ENCODE assay signal across 10 cellular contexts in the genomic region with DNA sequence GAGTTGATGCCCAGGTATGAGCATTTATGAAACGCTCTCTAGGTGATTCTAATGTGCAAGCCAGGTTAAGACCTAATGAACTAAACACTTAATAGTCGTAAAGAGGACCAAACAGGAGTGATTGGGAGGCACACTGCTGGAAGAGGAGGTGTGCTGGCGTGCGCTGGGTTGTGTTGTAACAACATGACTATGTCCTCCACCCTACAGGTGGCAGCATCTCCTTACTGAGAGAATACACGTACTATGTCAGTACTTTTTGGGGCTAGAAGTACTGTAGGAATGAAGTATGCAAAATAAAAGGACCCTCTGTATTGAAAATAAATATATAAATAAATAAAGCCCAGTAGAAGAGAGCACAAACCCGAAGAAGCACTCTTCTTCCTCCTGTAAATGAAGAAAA. TPM values are rescaled to one million over a fixed set of nuclear protein-coding genes. Genes with fewer than 3 reads are reported as not detected.
DNase-seq lines count a peak whose midpoint lies in the region; ATAC-seq and TF ChIP-seq lines count a peak whose summit lies in the region.
"Had no signal": no experiment of that assay in that cellular context is flagged by ENCODE, and none has a peak within 500 bp of the region (broad histone marks: within the 10 kb centered on the region; RNA-seq: fewer than 3 reads in every experiment).

No MANE protein-coding gene starts in this region.

- no peaks in the 10 kb centered on the region for H3K9me3 Mint-ChIP-seq in activated naive CD4-positive, alpha-beta T cell treated with anti-CD3 and anti-CD28 coated beads, Interleukin-2, amount 10 ng/mL, durations not matched to agents 7 days and 5 days
- H3K9me3 Mint-ChIP-seq in type B pancreatic cell = no peaks in the 10 kb centered on the region
- no peaks in the 10 kb centered on the region for H3K9me3 Mint-ChIP-seq in activated CD8-positive, alpha-beta memory T cell treated with anti-CD3 and anti-CD28 coated beads, Interleukin-2, amount 10 ng/mL, durations not matched to agents 7 days and 5 days (ENCODE audit: low read depth)

- no peaks in the 10 kb centered on the region for H3K27me3 Mint-ChIP-seq in activated naive CD4-positive, alpha-beta T cell treated with anti-CD3 and anti-CD28 coated beads, Interleukin-2, amount 10 ng/mL, durations not matched to agents 7 days and 5 days
- no peaks in the 10 kb centered on the region for H3K27me3 Mint-ChIP-seq in type B pancreatic cell
- no peaks in the 10 kb centered on the region for H3K27me3 Mint-ChIP-seq in activated CD8-positive, alpha-beta memory T cell treated with anti-CD3 and anti-CD28 coated beads, Interleukin-2, amount 10 ng/mL, durations not matched to agents 7 days and 5 days
- H3K27me3 Mint-ChIP-seq: B cell had no signal

- no peak overlapping the region for H3K4me3 ChIP-seq in fibroblast of villous mesenchyme (ENCODE audit: low read depth, low read length)

- CTCF ChIA-PET in activated naive CD4-positive, alpha-beta T cell treated with anti-CD3 and anti-CD28 coated beads, Interleukin-2, amount 10 ng/mL, durations not matched to agents 7 days and 5 days (lab: Charles Lee) = interaction anchor here (1.5 to 6.5 kb wide), 3 partner anchors 9 to 119 kb away, joined by 5 to 42 read pairs (median 6); no protein-coding TSS in a partner anchor
- CTCF ChIA-PET in activated CD8-positive, alpha-beta memory T cell treated with anti-CD3 and anti-CD28 coated beads, Interleukin-2, amount 10 ng/mL, durations not matched to agents 7 days and 5 days (lab: Charles Lee) = interaction anchor here (0.7 to 3.5 kb wide), 4 partner anchors 12 to 121 kb away, joined by 3 to 18 read pairs (median 12); a partner anchor contains a TSS

- TF ChIP-seq CTCF in fibroblast of villous mesenchyme (IDR thresholded peaks at IDR 0.05; ENCODE audit: insufficient read depth, low read depth, low read length) = peak; percentile 32
- peak; percentile 32 for TF ChIP-seq CTCF in type B pancreatic cell (conservative IDR thresholded peaks at IDR 0.05)

- no peak overlapping the region for H3K27ac Mint-ChIP-seq in activated naive CD4-positive, alpha-beta T cell treated with anti-CD3 and anti-CD28 coated beads, Interleukin-2, amount 10 ng/mL, durations not matched to agents 7 days and 5 days
- no peak overlapping the region for H3K27ac Mint-ChIP-seq in type B pancreatic cell
- no peak overlapping the region for H3K27ac Mint-ChIP-seq in activated CD8-positive, alpha-beta memory T cell treated with anti-CD3 and anti-CD28 coated beads, Interleukin-2, amount 10 ng/mL, durations not matched to agents 7 days and 5 days
- H3K27ac Mint-ChIP-seq: B cell had no signal

- peak; percentile 58 for DNase-seq in activated naive CD4-positive, alpha-beta T cell treated with anti-CD3 and anti-CD28 coated beads, Interleukin-2, amount 10 ng/mL, durations not matched to agents 7 days and 5 days
- no peak for DNase-seq in activated naive CD4-positive, alpha-beta T cell treated with anti-CD3 and anti-CD28 coated beads, Interleukin-2, amount 50 U/mL, for 16 hours
- peak; percentile 38 for DNase-seq in fibroblast of villous mesenchyme (ENCODE audit: low read depth)
- no peak for DNase-seq in type B pancreatic cell (ENCODE audit: extremely low spot score, unreplicated experiment)
- DNase-seq in GM19238 (ENCODE audit: insufficient read length, low spot score) = no peak
- no peak for DNase-seq in DMS79 (lab: John Stamatoyannopoulos, UW)
- no peak for DNase-seq in activated CD8-positive, alpha-beta memory T cell treated with anti-CD3 and anti-CD28 coated beads, Interleukin-2, amount 10 ng/mL, durations not matched to agents 7 days and 5 days
- DNase-seq: NCI-H1092 had no signal

- H3K36me3 Mint-ChIP-seq in activated naive CD4-positive, alpha-beta T cell treated with anti-CD3 and anti-CD28 coated beads, Interleukin-2, amount 10 ng/mL, durations not matched to agents 7 days and 5 days = peaks cover 34% of the 10 kb centered on the region
- peaks cover 17% of the 10 kb centered on the region for H3K36me3 Mint-ChIP-seq in type B pancreatic cell
- H3K36me3 Mint-ChIP-seq in activated CD8-positive, alpha-beta memory T cell treated with anti-CD3 and anti-CD28 coated beads, Interleukin-2, amount 10 ng/mL, durations not matched to agents 7 days and 5 days = peaks cover 44% of the 10 kb centered on the region

- no peak overlapping the region for H3K4me3 Mint-ChIP-seq in activated naive CD4-positive, alpha-beta T cell treated with anti-CD3 and anti-CD28 coated beads, Interleukin-2, amount 10 ng/mL, durations not matched to agents 7 days and 5 days
- H3K4me3 Mint-ChIP-seq in type B pancreatic cell = no peak overlapping the region
- H3K4me3 Mint-ChIP-seq in activated CD8-positive, alpha-beta memory T cell treated with anti-CD3 and anti-CD28 coated beads, Interleukin-2, amount 10 ng/mL, durations not matched to agents 7 days and 5 days = no peak overlapping the region
- H3K4me3 Mint-ChIP-seq: B cell had no signal

- H3K4me1 Mint-ChIP-seq in activated naive CD4-positive, alpha-beta T cell treated with anti-CD3 and anti-CD28 coated beads, Interleukin-2, amount 10 ng/mL, durations not matched to agents 7 days and 5 days = peaks cover 3% of the 10 kb centered on the region
- peaks cover 6% of the 10 kb centered on the region for H3K4me1 Mint-ChIP-seq in type B pancreatic cell (ENCODE audit: unreplicated experiment)
- H3K4me1 Mint-ChIP-seq in activated CD8-positive, alpha-beta memory T cell treated with anti-CD3 and anti-CD28 coated beads, Interleukin-2, amount 10 ng/mL, durations not matched to agents 7 days and 5 days = peaks cover 10% of the 10 kb centered on the region
- H3K4me1 Mint-ChIP-seq: B cell had no signal

- peak; percentile 42; the same call in 1 of the 3 replicates for ATAC-seq in SK-N-SH treated with all-trans-retinoic acid at 6 μM for 48 hours
- no peak for ATAC-seq in activated CD8-positive, alpha-beta memory T cell treated with anti-CD3 and anti-CD28 coated beads, Interleukin-2, amount 10 ng/mL, durations not matched to agents 7 days and 5 days

TF ChIP-seq in SK-N-SH treated with all-trans-retinoic acid at 6 μM for 48 hours, 23 proteins besides CTCF, POLR2A, EP300 and RAD21 (continues in another document):
- TF ChIP-seq ZFP3 (CRISPR knock-in tag; IDR thresholded peaks at IDR 0.05) (no peak), RARB (CRISPR knock-in tag; IDR thresholded peaks at IDR 0.05) (no peak), TCF4 (CRISPR knock-in tag; IDR thresholded peaks at IDR 0.05; ENCODE audit: borderline replicate concordance) (no peak), ZNF8 (CRISPR knock-in tag; IDR thresholded peaks at IDR 0.05) (no peak)
- TF ChIP-seq, protein P1, sequence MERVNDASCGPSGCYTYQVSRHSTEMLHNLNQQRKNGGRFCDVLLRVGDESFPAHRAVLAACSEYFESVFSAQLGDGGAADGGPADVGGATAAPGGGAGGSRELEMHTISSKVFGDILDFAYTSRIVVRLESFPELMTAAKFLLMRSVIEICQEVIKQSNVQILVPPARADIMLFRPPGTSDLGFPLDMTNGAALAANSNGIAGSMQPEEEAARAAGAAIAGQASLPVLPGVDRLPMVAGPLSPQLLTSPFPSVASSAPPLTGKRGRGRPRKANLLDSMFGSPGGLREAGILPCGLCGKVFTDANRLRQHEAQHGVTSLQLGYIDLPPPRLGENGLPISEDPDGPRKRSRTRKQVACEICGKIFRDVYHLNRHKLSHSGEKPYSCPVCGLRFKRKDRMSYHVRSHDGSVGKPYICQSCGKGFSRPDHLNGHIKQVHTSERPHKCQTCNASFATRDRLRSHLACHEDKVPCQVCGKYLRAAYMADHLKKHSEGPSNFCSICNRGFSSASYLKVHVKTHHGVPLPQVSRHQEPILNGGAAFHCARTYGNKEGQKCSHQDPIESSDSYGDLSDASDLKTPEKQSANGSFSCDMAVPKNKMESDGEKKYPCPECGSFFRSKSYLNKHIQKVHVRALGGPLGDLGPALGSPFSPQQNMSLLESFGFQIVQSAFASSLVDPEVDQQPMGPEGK (CRISPR knock-in tag; IDR thresholded peaks at IDR 0.05; ENCODE audit: borderline replicate concordance) = no peak

RNA-seq across cellular contexts. Expression of a gene that starts 11.9 kb away (rescaled TPM):
- total RNA-seq in fibroblast of villous mesenchyme (48.3 and 63.9 TPM in 2 replicates), type B pancreatic cell (ENCODE audit: low replicate concordance) (37.9 and 42.4 TPM in 2 replicates)
- total RNA-seq in activated CD8-positive, alpha-beta memory T cell treated with anti-CD3 and anti-CD28 coated beads, Interleukin-2, amount 10 ng/mL, durations not matched to agents 7 days and 5 days = 10 to 100 TPM; 46.4 to 47.7 TPM

RNA-seq across cellular contexts. Expression of a gene that starts 23.0 kb away (rescaled TPM):
- total RNA-seq in fibroblast of villous mesenchyme = 25.4 and 55.3 TPM in 2 replicates
- total RNA-seq in type B pancreatic cell (ENCODE audit: low replicate concordance) = 35.1 and 50.4 TPM in 2 replicates
- 10 to 100 TPM; 30.8 to 39.9 TPM for total RNA-seq in activated CD8-positive, alpha-beta memory T cell treated with anti-CD3 and anti-CD28 coated beads, Interleukin-2, amount 10 ng/mL, durations not matched to agents 7 days and 5 days

RNA-seq across cellular contexts. Expression of a gene that starts 56.9 kb away (rescaled TPM):
- total RNA-seq in fibroblast of villous mesenchyme (under 0.01 TPM in 2 replicates), type B pancreatic cell (ENCODE audit: low replicate concordance) (not detected in 2 replicates)
- total RNA-seq in activated CD8-positive, alpha-beta memory T cell treated with anti-CD3 and anti-CD28 coated beads, Interleukin-2, amount 10 ng/mL, durations not matched to agents 7 days and 5 days = 1 to 10 TPM in 1 of 2 experiments, under 1 TPM in 1; 0.37 to 2.0 TPM

RNA-seq across cellular contexts. Expression of a gene that starts 58.4 kb away (rescaled TPM):
- total RNA-seq in fibroblast of villous mesenchyme (under 0.01 and 0.32 TPM in 2 replicates), type B pancreatic cell (ENCODE audit: low replicate concordance) (0.14 and 0.72 TPM in 2 replicates)
- total RNA-seq in activated CD8-positive, alpha-beta memory T cell treated with anti-CD3 and anti-CD28 coated beads, Interleukin-2, amount 10 ng/mL, durations not matched to agents 7 days and 5 days = under 1 TPM; 0.79 to 0.94 TPM

Comparison
In these comparisons a context has a peak if more than half of its experiments do, and no peak if none do; other contexts are left out.
1. DNase-seq: peak in activated naive CD4-positive, alpha-beta T cell treated with anti-CD3 and anti-CD28 coated beads, Interleukin-2, amount 10 ng/mL, durations not matched to agents 7 days and 5 days (single experiment) and fibroblast of villous mesenchyme (single experiment); none in activated naive CD4-positive, alpha-beta T cell treated with anti-CD3 and anti-CD28 coated beads, Interleukin-2, amount 50 U/mL, for 16 hours (single experiment), type B pancreatic cell (single experiment), GM19238 (single experiment), DMS79 (single experiment) and activated CD8-positive, alpha-beta memory T cell treated with anti-CD3 and anti-CD28 coated beads, Interleukin-2, amount 10 ng/mL, durations not matched to agents 7 days and 5 days (single experiment).